11 cellular contexts compared by ENCODE assay signal in genomic region chr10:29725133-29725720, GRCh38.
DNase-seq lines count a peak whose midpoint lies in the region; ATAC-seq, FAIRE-seq and TF ChIP-seq lines count a peak whose summit lies in the region.
"Had no signal": no experiment of that assay in that cellular context is flagged by ENCODE, and none has a peak within 500 bp of the region (broad histone marks: within the 10 kb centered on the region; RNA-seq: fewer than 3 reads in every experiment).

No MANE protein-coding gene starts in this region.

- H4K20me1 ChIP-seq in neural progenitor cell (ENCODE audit: low read depth) (peaks cover 4% of the 10 kb centered on the region), Karpas-422 (ENCODE audit: insufficient read depth, low read depth, low read length) (no peaks in the 10 kb centered on the region)

- POLR2A ChIA-PET in CD8-positive, alpha-beta T cell (lab: Charles Lee) = no interaction called here

- no peak overlapping the region for H3K27ac ChIP-seq in CD8-positive, alpha-beta T cell (ENCODE audit: low read depth, low read length)
- H3K27ac ChIP-seq in neural progenitor cell (peak overlapping the region; percentile 31), Karpas-422 (ENCODE audit: low read length) (no peak overlapping the region)

- H3K27me3 Mint-ChIP-seq in CD8-positive, alpha-beta T cell (ENCODE audit: low read depth) = no peaks in the 10 kb centered on the region
- peaks cover 2% of the 10 kb centered on the region for H3K27me3 Mint-ChIP-seq in neural progenitor cell (ENCODE audit: insufficient read depth, low read depth)

- peaks cover 1% of the 10 kb centered on the region for H3K9me3 ChIP-seq in CD8-positive, alpha-beta T cell (ENCODE audit: low read length)
- H3K9me3 ChIP-seq in neural progenitor cell (ENCODE audit: low read depth) (peaks cover 4% of the 10 kb centered on the region), Karpas-422 (ENCODE audit: low read length) (no peaks in the 10 kb centered on the region)

- no peak overlapping the region for H3K4me3 ChIP-seq in CD8-positive, alpha-beta T cell (ENCODE audit: low read depth, low read length)
- no peak overlapping the region for H3K4me3 ChIP-seq in fibroblast of pulmonary artery (replicated peaks; ENCODE audit: low read depth, low read length)
- H3K4me3 ChIP-seq in neural progenitor cell = no peak overlapping the region
- H3K4me3 ChIP-seq in Karpas-422 (ENCODE audit: low read length) = no peak overlapping the region

- H3K4me1 ChIP-seq in CD8-positive, alpha-beta T cell (ENCODE audit: insufficient read depth, low read length) = peaks cover 18% of the 10 kb centered on the region
- H3K4me1 ChIP-seq in neural progenitor cell (peaks cover 30% of the 10 kb centered on the region), Karpas-422 (ENCODE audit: low read length) (no peaks in the 10 kb centered on the region)

- no peak for ATAC-seq in CD8-positive, alpha-beta T cell
- no peak for ATAC-seq in HG02938 (IDR thresholded peaks at IDR 0.05; ENCODE audit: unreplicated experiment)

- peaks cover 5% of the 10 kb centered on the region for H3K9me3 Mint-ChIP-seq in CD8-positive, alpha-beta T cell
- peaks cover 18% of the 10 kb centered on the region for H3K9me3 Mint-ChIP-seq in neural progenitor cell

- no peaks in the 10 kb centered on the region for H3K27me3 ChIP-seq in CD8-positive, alpha-beta T cell (ENCODE audit: insufficient read depth, low read length)
- H3K27me3 ChIP-seq in neural progenitor cell (no peaks in the 10 kb centered on the region), Karpas-422 (ENCODE audit: low read length) (no peaks in the 10 kb centered on the region)

- peaks cover 51% of the 10 kb centered on the region for H3K4me1 Mint-ChIP-seq in CD8-positive, alpha-beta T cell (ENCODE audit: low read depth)
- peaks cover 27% of the 10 kb centered on the region for H3K4me1 Mint-ChIP-seq in neural progenitor cell

- no peaks in the 10 kb centered on the region for H3K9me2 ChIP-seq in Karpas-422 (replicated peaks; ENCODE audit: insufficient read depth, low read length)

- H2AFZ ChIP-seq in neural progenitor cell (replicated peaks) (no peak overlapping the region), Karpas-422 (ENCODE audit: low read length) (no peak overlapping the region)

- no peaks in the 10 kb centered on the region for H3K36me3 ChIP-seq in CD8-positive, alpha-beta T cell (ENCODE audit: insufficient read depth, low read length)
- no peaks in the 10 kb centered on the region for H3K36me3 ChIP-seq in neural progenitor cell
- H3K36me3 ChIP-seq in Karpas-422 (ENCODE audit: insufficient read depth, low read length) = no peaks in the 10 kb centered on the region

- no peak overlapping the region for H3K27ac Mint-ChIP-seq in CD8-positive, alpha-beta T cell
- peak overlapping the region; percentile 93 for H3K27ac Mint-ChIP-seq in neural progenitor cell

- H3K79me2 ChIP-seq in neural progenitor cell (ENCODE audit: low read depth) = peaks cover 81% of the 10 kb centered on the region
- no peaks in the 10 kb centered on the region for H3K79me2 ChIP-seq in Karpas-422 (ENCODE audit: low read length)

- peaks cover 24% of the 10 kb centered on the region for H3F3A ChIP-seq in neural progenitor cell (ENCODE audit: low read depth)

- H3K9ac ChIP-seq in neural progenitor cell = no peak overlapping the region
- H3K9ac ChIP-seq in Karpas-422 (ENCODE audit: low read length) = no peak overlapping the region

- H3K4me3 Mint-ChIP-seq in CD8-positive, alpha-beta T cell = peak overlapping the region; percentile 26
- H3K4me3 Mint-ChIP-seq in neural progenitor cell = no peak overlapping the region

- peaks cover 12% of the 10 kb centered on the region for H3K36me3 Mint-ChIP-seq in CD8-positive, alpha-beta T cell
- H3K36me3 Mint-ChIP-seq in neural progenitor cell = peaks cover 19% of the 10 kb centered on the region

- CTCF ChIA-PET in CD8-positive, alpha-beta T cell (lab: Charles Lee) = no interaction called here

- intact Hi-C loops in CD8-positive, alpha-beta T cell (cut with DNase I, micrococcal nuclease) = no loop called here

- no peak for FAIRE-seq in urothelium cell line (lab: Jason Lieb, UNC)
- FAIRE-seq: islet of Langerhans had no signal

- no peak for DNase-seq in CD8-positive, alpha-beta T cell
- DNase-seq in RPMI7951 (ENCODE audit: low read depth) (peak; percentile 41), fibroblast of pulmonary artery (ENCODE audit: low read depth) (peak; percentile 48), neural progenitor cell (ENCODE audit: low spot score) (no peak), Karpas-422 (no peak), urothelium cell line (ENCODE audit: low spot score) (no peak)
- no peak for DNase-seq in activated CD8-positive, alpha-beta memory T cell treated with anti-CD3 and anti-CD28 coated beads for 24 hours
- DNase-seq: CD4-positive, CD25-positive, alpha-beta regulatory T cell; cortex of kidney had no signal

- H3K4me2 ChIP-seq in neural progenitor cell = no peak overlapping the region
- H3K4me2 ChIP-seq in Karpas-422 (ENCODE audit: low read depth, low read length, poor library complexity, severe bottlenecking) = no peak overlapping the region

- no peak for TF ChIP-seq CTCF in CD8-positive, alpha-beta T cell (IDR thresholded peaks at IDR 0.05)
- TF ChIP-seq CTCF in fibroblast of pulmonary artery (IDR thresholded peaks at IDR 0.05; ENCODE audit: low read length, missing control alignments) (no peak), neural progenitor cell (IDR thresholded peaks at IDR 0.05) (no peak)

Comparison
In these comparisons a context has a peak if more than half of its experiments do, and no peak if none do; other contexts are left out.
1. DNase-seq: peak in RPMI7951 (single experiment) and fibroblast of pulmonary artery (single experiment); none in CD8-positive, alpha-beta T cell (0 of 7), neural progenitor cell (single experiment), Karpas-422 (single experiment), activated CD8-positive, alpha-beta memory T cell treated with anti-CD3 and anti-CD28 coated beads for 24 hours (single experiment) and urothelium cell line (single experiment).